In the genomic region with DNA sequence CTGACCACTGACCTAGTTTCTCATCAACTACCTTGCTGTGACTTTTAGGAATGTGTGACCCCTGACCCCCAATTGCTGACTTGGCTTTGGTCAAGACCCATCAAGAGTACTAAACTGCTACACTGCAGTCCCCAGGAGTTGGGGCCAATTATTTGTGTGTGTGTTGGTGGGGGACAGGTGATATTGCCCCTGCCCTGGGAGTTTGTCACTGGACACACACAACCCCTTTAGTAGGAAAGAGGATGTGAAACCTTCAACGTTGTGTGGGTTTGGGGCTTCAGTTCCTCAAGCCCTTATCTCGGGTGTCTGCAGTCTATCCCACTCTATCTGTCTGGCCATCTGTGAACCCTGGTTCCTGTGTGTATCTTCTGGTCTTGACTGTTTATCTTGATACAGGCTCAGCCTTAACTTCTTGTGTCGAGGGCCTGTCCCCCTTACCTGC, we compare ENCODE assay signal across 1 cellular context.
TF ChIP-seq lines count a peak whose summit lies in the region.

No MANE protein-coding gene starts in this region.

TF ChIP-seq in GM12878, 131 proteins besides CTCF, POLR2A, EP300 and RAD21 (continued from another document and continues in another):
- TF ChIP-seq, protein P1, sequence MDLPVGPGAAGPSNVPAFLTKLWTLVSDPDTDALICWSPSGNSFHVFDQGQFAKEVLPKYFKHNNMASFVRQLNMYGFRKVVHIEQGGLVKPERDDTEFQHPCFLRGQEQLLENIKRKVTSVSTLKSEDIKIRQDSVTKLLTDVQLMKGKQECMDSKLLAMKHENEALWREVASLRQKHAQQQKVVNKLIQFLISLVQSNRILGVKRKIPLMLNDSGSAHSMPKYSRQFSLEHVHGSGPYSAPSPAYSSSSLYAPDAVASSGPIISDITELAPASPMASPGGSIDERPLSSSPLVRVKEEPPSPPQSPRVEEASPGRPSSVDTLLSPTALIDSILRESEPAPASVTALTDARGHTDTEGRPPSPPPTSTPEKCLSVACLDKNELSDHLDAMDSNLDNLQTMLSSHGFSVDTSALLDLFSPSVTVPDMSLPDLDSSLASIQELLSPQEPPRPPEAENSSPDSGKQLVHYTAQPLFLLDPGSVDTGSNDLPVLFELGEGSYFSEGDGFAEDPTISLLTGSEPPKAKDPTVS (IDR thresholded peaks at IDR 0.05; ENCODE audit: low read depth, low read length), result no peak
- no peak for TF ChIP-seq ZNF274 (IDR thresholded peaks at IDR 0.05; ENCODE audit: insufficient read depth, insufficient read length)
- TF ChIP-seq, protein P2, sequence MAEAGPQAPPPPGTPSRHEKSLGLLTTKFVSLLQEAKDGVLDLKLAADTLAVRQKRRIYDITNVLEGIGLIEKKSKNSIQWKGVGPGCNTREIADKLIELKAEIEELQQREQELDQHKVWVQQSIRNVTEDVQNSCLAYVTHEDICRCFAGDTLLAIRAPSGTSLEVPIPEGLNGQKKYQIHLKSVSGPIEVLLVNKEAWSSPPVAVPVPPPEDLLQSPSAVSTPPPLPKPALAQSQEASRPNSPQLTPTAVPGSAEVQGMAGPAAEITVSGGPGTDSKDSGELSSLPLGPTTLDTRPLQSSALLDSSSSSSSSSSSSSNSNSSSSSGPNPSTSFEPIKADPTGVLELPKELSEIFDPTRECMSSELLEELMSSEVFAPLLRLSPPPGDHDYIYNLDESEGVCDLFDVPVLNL (IDR thresholded peaks at IDR 0.05; ENCODE audit: low read depth, low read length), result no peak
- TF ChIP-seq YY1 (IDR thresholded peaks at IDR 0.05; ENCODE audit: low read depth, low read length), result no peak
- no peak for TF ChIP-seq EGR1 (IDR thresholded peaks at IDR 0.05; ENCODE audit: borderline replicate concordance in 1 of 2, low read depth in 2 of 2, low read length in 2 of 2)
- TF ChIP-seq RELB (IDR thresholded peaks at IDR 0.05; ENCODE audit: low read depth), result no peak
- TF ChIP-seq IRF5 (IDR thresholded peaks at IDR 0.05; ENCODE audit: borderline replicate concordance), result no peak
- TF ChIP-seq, protein P3, sequence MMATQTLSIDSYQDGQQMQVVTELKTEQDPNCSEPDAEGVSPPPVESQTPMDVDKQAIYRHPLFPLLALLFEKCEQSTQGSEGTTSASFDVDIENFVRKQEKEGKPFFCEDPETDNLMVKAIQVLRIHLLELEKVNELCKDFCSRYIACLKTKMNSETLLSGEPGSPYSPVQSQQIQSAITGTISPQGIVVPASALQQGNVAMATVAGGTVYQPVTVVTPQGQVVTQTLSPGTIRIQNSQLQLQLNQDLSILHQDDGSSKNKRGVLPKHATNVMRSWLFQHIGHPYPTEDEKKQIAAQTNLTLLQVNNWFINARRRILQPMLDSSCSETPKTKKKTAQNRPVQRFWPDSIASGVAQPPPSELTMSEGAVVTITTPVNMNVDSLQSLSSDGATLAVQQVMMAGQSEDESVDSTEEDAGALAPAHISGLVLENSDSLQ (IDR thresholded peaks at IDR 0.05), result no peak; the same call in 1 of the 2 replicates
- TF ChIP-seq, protein P4, sequence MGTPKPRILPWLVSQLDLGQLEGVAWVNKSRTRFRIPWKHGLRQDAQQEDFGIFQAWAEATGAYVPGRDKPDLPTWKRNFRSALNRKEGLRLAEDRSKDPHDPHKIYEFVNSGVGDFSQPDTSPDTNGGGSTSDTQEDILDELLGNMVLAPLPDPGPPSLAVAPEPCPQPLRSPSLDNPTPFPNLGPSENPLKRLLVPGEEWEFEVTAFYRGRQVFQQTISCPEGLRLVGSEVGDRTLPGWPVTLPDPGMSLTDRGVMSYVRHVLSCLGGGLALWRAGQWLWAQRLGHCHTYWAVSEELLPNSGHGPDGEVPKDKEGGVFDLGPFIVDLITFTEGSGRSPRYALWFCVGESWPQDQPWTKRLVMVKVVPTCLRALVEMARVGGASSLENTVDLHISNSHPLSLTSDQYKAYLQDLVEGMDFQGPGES (IDR thresholded peaks at IDR 0.05), result no peak
- TF ChIP-seq ZNF384 (IDR thresholded peaks at IDR 0.05; ENCODE audit: borderline replicate concordance, low read depth, low read length), result no peak
- peak; percentile 99 for TF ChIP-seq DPF2 (IDR thresholded peaks at IDR 0.05)
- peak; percentile 55; the same call in 1 of the 2 replicates for TF ChIP-seq CHD2 (IDR thresholded peaks at IDR 0.05; ENCODE audit: borderline replicate concordance, low read depth, low read length)
- TF ChIP-seq SRF (IDR thresholded peaks at IDR 0.05; ENCODE audit: low read depth in 2 of 2, low read length in 2 of 2), result 0 out of 4 replicates have a peak, but pooled peaks of 1 of the 2 experiments have one; percentile 55
- no peak for TF ChIP-seq ZNF24 (IDR thresholded peaks at IDR 0.05)
- TF ChIP-seq, protein P5, sequence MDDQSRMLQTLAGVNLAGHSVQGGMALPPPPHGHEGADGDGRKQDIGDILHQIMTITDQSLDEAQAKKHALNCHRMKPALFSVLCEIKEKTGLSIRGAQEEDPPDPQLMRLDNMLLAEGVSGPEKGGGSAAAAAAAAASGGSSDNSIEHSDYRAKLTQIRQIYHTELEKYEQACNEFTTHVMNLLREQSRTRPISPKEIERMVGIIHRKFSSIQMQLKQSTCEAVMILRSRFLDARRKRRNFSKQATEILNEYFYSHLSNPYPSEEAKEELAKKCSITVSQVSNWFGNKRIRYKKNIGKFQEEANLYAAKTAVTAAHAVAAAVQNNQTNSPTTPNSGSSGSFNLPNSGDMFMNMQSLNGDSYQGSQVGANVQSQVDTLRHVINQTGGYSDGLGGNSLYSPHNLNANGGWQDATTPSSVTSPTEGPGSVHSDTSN (IDR thresholded peaks at IDR 0.05; ENCODE audit: insufficient replicate concordance, low read depth, low read length), result no peak
- TF ChIP-seq, protein P6, sequence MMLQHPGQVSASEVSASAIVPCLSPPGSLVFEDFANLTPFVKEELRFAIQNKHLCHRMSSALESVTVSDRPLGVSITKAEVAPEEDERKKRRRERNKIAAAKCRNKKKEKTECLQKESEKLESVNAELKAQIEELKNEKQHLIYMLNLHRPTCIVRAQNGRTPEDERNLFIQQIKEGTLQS (IDR thresholded peaks at IDR 0.05; ENCODE audit: borderline replicate concordance, extremely low read depth, low read depth, low read length), result no peak
- TF ChIP-seq CREM (IDR thresholded peaks at IDR 0.05; ENCODE audit: low read depth), result peak; percentile 77
- TF ChIP-seq CHD1 (IDR thresholded peaks at IDR 0.05; ENCODE audit: low read depth, low read length), result no peak
- TF ChIP-seq SMAD5 (IDR thresholded peaks at IDR 0.05; ENCODE audit: low read depth), result no peak
- TF ChIP-seq SP1 (IDR thresholded peaks at IDR 0.05; ENCODE audit: low read depth, low read length), result peak; percentile 42
- TF ChIP-seq ESRRA (IDR thresholded peaks at IDR 0.05; ENCODE audit: low read length), result no peak
- peak; percentile 59; the same call in 1 of the 2 replicates for TF ChIP-seq BMI1 (IDR thresholded peaks at IDR 0.05; ENCODE audit: borderline replicate concordance)
- no peak for TF ChIP-seq HDAC2 (IDR thresholded peaks at IDR 0.05)
- TF ChIP-seq, protein P7, sequence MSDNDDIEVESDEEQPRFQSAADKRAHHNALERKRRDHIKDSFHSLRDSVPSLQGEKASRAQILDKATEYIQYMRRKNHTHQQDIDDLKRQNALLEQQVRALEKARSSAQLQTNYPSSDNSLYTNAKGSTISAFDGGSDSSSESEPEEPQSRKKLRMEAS (IDR thresholded peaks at IDR 0.05; ENCODE audit: low read depth, low read length), result no peak
- no peak for TF ChIP-seq BCL3 (IDR thresholded peaks at IDR 0.05; ENCODE audit: borderline replicate concordance, insufficient read depth, low read depth, low read length, poor library complexity, severe bottlenecking)
- no peak for TF ChIP-seq CBX3 (IDR thresholded peaks at IDR 0.05; ENCODE audit: borderline replicate concordance, low read depth)
- peak; percentile 78; the same call in 1 of the 2 replicates for TF ChIP-seq PAX5 (IDR thresholded peaks at IDR 0.05; ENCODE audit: borderline replicate concordance, low read depth, low read length)
- TF ChIP-seq CBX5 (IDR thresholded peaks at IDR 0.05; ENCODE audit: low read depth), result no peak
- TF ChIP-seq ZBED1 (IDR thresholded peaks at IDR 0.05; ENCODE audit: borderline replicate concordance), result no peak
- TF ChIP-seq MTA2 (IDR thresholded peaks at IDR 0.05; ENCODE audit: low read depth), result peak; percentile 85
- no peak for TF ChIP-seq TCF3 (IDR thresholded peaks at IDR 0.05; ENCODE audit: borderline replicate concordance, insufficient read depth, low read depth, low read length)
- TF ChIP-seq NFIC (IDR thresholded peaks at IDR 0.05; ENCODE audit: low read depth, low read length), result no peak
- peak; percentile 62 for TF ChIP-seq MEF2B (IDR thresholded peaks at IDR 0.05; ENCODE audit: partially characterized antibody, poor library complexity, severe bottlenecking)
- TF ChIP-seq CUX1 (IDR thresholded peaks at IDR 0.05; ENCODE audit: insufficient replicate concordance, low read depth, low read length), result peak; percentile 59
- TF ChIP-seq ZSCAN29 (IDR thresholded peaks at IDR 0.05), result no peak
- TF ChIP-seq IRF4 (IDR thresholded peaks at IDR 0.05; ENCODE audit: low read depth, low read length), result peak; percentile 97
- peak; percentile 77; the same call in 1 of the 2 replicates for TF ChIP-seq TCF12 (IDR thresholded peaks at IDR 0.05; ENCODE audit: low read depth, low read length)
- peak; percentile 92 for TF ChIP-seq BCL11A (IDR thresholded peaks at IDR 0.05; ENCODE audit: low read depth, low read length)
- no peak for TF ChIP-seq GABPA (IDR thresholded peaks at IDR 0.05; ENCODE audit: low read depth)
- no peak; the same call in none of the 2 replicates for TF ChIP-seq POLR2AphosphoS5 (IDR thresholded peaks at IDR 0.05; ENCODE audit: low read length)
